In the genomic region with DNA sequence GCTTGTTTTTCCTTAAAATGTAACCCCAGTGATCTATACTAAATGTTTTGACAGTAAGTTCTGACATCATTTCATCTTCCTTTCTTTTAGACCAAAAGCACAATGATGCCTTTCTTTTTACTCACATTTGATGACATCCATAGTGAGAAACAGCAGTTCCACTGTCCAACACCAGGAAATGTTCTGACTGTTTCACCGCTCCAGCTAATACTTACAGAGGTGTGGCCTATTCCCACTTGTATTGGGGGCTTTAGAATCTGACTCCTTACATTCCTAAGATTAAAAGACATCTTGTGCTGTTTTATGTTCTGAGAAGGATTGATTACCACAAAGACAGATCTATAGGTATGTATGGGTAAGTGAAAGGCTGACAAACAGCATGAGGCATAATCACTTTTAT, we compare ENCODE assay signal across 36 cellular contexts.
"Had no signal": no experiment of that assay in that cellular context is flagged by ENCODE, and none has a peak within 500 bp of the region (broad histone marks: within the 10 kb centered on the region; RNA-seq: fewer than 3 reads in every experiment).

No MANE protein-coding gene starts in this region.

- DNase-seq: activated CD4-positive, alpha-beta T cell treated with anti-CD3 and anti-CD28 coated beads for 1 hour; activated CD4-positive, alpha-beta T cell treated with anti-CD3 and anti-CD28 coated beads, Interleukin-2, amount 10 ng/mL, durations not matched to agents 24 days and 14 days; activated CD4-positive, alpha-beta T cell treated with anti-CD3 and anti-CD28 coated beads, Interleukin-2, amount 50 U/mL, for 4 hours; activated CD4-positive, CD25-positive, alpha-beta regulatory T cell; activated CD8-positive, alpha-beta T cell treated with anti-CD3 and anti-CD28 coated beads for 36 hours; activated gamma-delta T cell; activated naive CD4-positive, alpha-beta T cell treated with Interleukin-2 at 50 U/mL for 16 hours; activated naive CD8-positive, alpha-beta T cell treated with anti-CD3 and anti-CD28 coated beads, Interleukin-2, amount 10 ng/mL, durations not matched to agents 7 days and 5 days; activated T-cell treated with anti-CD3 and anti-CD28 coated beads, Interleukin-2, amount 50 U/mL, for 1 hour; amygdala; Kasumi-1; KG1; MG63; NCI-H1048; NCI-H1105 treated with DMSO at 0.1 percent for 48 hours; NCI-H1436 treated with DMSO at 0.1 percent for 48 hours; NCI-H1694 treated with DMSO at 0.1 percent for 48 hours; NCI-H2029; NCI-H2107; NCI-H2171 treated with DMSO at 0.1 percent for 48 hours; NCI-H2227 treated with DMSO at 0.1 percent for 48 hours; NCI-H446; NCI-H524; NCI-H69; SHP77 treated with DMSO at 0.1 percent for 48 hours; SW 1271; T-helper 1 cell; T-helper 2 cell; T-helper 9 cell; WERI-Rb-1 had no signal

- H3K27ac Mint-ChIP-seq: activated CD4-positive, alpha-beta T cell treated with anti-CD3 and anti-CD28 coated beads, Interleukin-2, amount 10 ng/mL, durations not matched to agents 24 days and 14 days; activated CD8-positive, alpha-beta T cell treated with anti-CD3 and anti-CD28 coated beads for 36 hours; activated naive CD4-positive, alpha-beta T cell treated with anti-CD3 and anti-CD28 coated beads, Interleukin-2, amount 50 U/mL, for 24 hours; activated naive CD8-positive, alpha-beta T cell treated with anti-CD3 and anti-CD28 coated beads, Interleukin-2, amount 10 ng/mL, durations not matched to agents 7 days and 5 days; activated T-helper 2 cell treated with anti-CD3 and anti-CD28 coated beads, Interferon-gamma antibody, Interleukin-2, Interleukin-4, amounts not matched to agents 10 μg/mL and 5 μg/mL and 100 μg/mL, durations not matched to agents 14 hours and 24 hours and 36 hours had no signal

- H3K4me3 Mint-ChIP-seq: activated CD4-positive, alpha-beta T cell treated with anti-CD3 and anti-CD28 coated beads, Interleukin-2, amount 10 ng/mL, durations not matched to agents 24 days and 14 days; activated CD8-positive, alpha-beta T cell treated with anti-CD3 and anti-CD28 coated beads for 36 hours; activated naive CD4-positive, alpha-beta T cell treated with anti-CD3 and anti-CD28 coated beads, Interleukin-2, amount 50 U/mL, for 24 hours; activated naive CD8-positive, alpha-beta T cell treated with anti-CD3 and anti-CD28 coated beads, Interleukin-2, amount 10 ng/mL, durations not matched to agents 7 days and 5 days; central memory CD8-positive, alpha-beta T cell had no signal

- H3K27ac ChIP-seq: ascending aorta, cardiac muscle cell, SJSA1, WERI-Rb-1 had no signal

- H3K36me3 Mint-ChIP-seq: activated naive CD4-positive, alpha-beta T cell treated with anti-CD3 and anti-CD28 coated beads, Interleukin-2, amount 50 U/mL, for 24 hours; activated naive CD8-positive, alpha-beta T cell treated with anti-CD3 and anti-CD28 coated beads, Interleukin-2, amount 10 ng/mL, durations not matched to agents 7 days and 5 days had no signal

- H3K27me3 ChIP-seq: ascending aorta, cardiac muscle cell, MG63, SJSA1 had no signal

- H3K4me1 ChIP-seq: ascending aorta, SJSA1 had no signal

- H3K4me3 ChIP-seq: ascending aorta, cardiac muscle cell, MG63, SJSA1 had no signal

- H3K4me1 Mint-ChIP-seq: activated CD4-positive, alpha-beta T cell treated with anti-CD3 and anti-CD28 coated beads, Interleukin-2, amount 10 ng/mL, durations not matched to agents 24 days and 14 days; activated naive CD4-positive, alpha-beta T cell treated with anti-CD3 and anti-CD28 coated beads, Interleukin-2, amount 50 U/mL, for 24 hours; activated naive CD8-positive, alpha-beta T cell treated with anti-CD3 and anti-CD28 coated beads, Interleukin-2, amount 10 ng/mL, durations not matched to agents 7 days and 5 days; central memory CD8-positive, alpha-beta T cell had no signal

- H3K27me3 Mint-ChIP-seq: activated CD4-positive, alpha-beta T cell treated with anti-CD3 and anti-CD28 coated beads, Interleukin-2, amount 10 ng/mL, durations not matched to agents 24 days and 14 days; activated CD8-positive, alpha-beta T cell treated with anti-CD3 and anti-CD28 coated beads for 36 hours; activated naive CD4-positive, alpha-beta T cell treated with anti-CD3 and anti-CD28 coated beads, Interleukin-2, amount 50 U/mL, for 24 hours; activated naive CD8-positive, alpha-beta T cell treated with anti-CD3 and anti-CD28 coated beads, Interleukin-2, amount 10 ng/mL, durations not matched to agents 7 days and 5 days; central memory CD8-positive, alpha-beta T cell had no signal

- H3K9me3 ChIP-seq: ascending aorta, MG63 had no signal

- H3K36me3 ChIP-seq: ascending aorta, cardiac muscle cell, MG63, SJSA1, WERI-Rb-1 had no signal
